Comparison of ENCODE assay signal across 7 cellular contexts in the genomic region with DNA sequence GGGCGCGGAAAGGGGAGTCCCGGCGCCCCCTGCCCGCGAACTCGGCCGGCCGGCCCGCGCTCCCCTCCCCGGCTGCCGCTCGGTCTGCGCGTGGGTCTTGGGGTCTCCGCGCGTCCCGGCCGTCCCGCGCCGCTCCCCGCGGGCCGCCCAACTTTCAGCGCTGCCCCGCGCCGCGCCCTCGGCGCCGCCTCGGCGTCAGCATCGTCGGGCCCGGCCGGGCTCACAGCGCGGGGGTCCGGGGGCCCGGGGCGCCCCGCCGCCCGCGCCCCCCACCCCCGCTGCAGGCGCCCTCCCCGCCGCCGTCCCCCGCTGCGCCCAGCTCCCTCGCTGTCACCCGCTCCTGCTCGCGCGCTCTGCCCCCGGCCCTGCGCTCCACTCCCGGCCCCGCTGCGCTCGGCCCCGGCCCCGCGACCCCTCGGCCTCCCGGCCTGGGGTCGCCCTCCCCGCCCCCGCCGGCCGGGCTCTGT. TPM values are rescaled to one million over a fixed set of nuclear protein-coding genes. Genes with fewer than 3 reads are reported as not detected.
DNase-seq lines count a peak whose midpoint lies in the region; ATAC-seq and TF ChIP-seq lines count a peak whose summit lies in the region.

A gene (minus strand): TSS at position 137 of the 467 bp plus-strand sequence. CDS start 27,067 bp downstream, outside the sequence.

- peak within 1 kb of the TSS; percentile 59 for H3K27ac ChIP-seq in temporal lobe (ENCODE audit: low read depth, low read length)

- no peak for TF ChIP-seq CTCF in brain (conservative IDR thresholded peaks at IDR 0.05)

- no peaks in the 10 kb centered on the region for H3K36me3 Mint-ChIP-seq in brain
- no peaks in the 10 kb centered on the region for H3K36me3 Mint-ChIP-seq in immature natural killer cell

- peaks cover 0 to 8% (median 2%) of the 10 kb centered on the region in 5 experiments for H3K9me3 Mint-ChIP-seq in brain
- H3K9me3 Mint-ChIP-seq in immature natural killer cell = no peaks in the 10 kb centered on the region

- H3K27ac Mint-ChIP-seq in brain = peak within 1 kb of the TSS in 4 of 5 experiments; percentile 79 to 99 (median 88)
- H3K27ac Mint-ChIP-seq in immature natural killer cell = no peak within 1 kb of the TSS

- H3K4me3 Mint-ChIP-seq in brain (peak within 1 kb of the TSS; percentile 84 to 90 (median 86)), immature natural killer cell (peak within 1 kb of the TSS; percentile 44 to 80 (median 75))

- no peak for ATAC-seq in GM21367 (IDR thresholded peaks at IDR 0.05; ENCODE audit: unreplicated experiment)

- H3K27me3 Mint-ChIP-seq in brain = peaks cover 20% of the 10 kb centered on the region
- H3K27me3 Mint-ChIP-seq in immature natural killer cell (ENCODE audit: low read depth in 3 of 3) = peaks cover 29 to 48% (median 38%) of the 10 kb centered on the region in 3 donors

- peak within 1 kb of the TSS; percentile 39 for H3K4me3 ChIP-seq in Jurkat, Clone E6-1 (ENCODE audit: low read length)

- H3K4me1 Mint-ChIP-seq in brain = peaks cover 73% of the 10 kb centered on the region
- peaks cover 0 to 12% of the 10 kb centered on the region in 2 donors for H3K4me1 Mint-ChIP-seq in immature natural killer cell

- no peak for DNase-seq in Jurkat, Clone E6-1 (ENCODE audit: low read depth, low spot score)
- no peak for DNase-seq in immature natural killer cell
- DNase-seq in CD1c-positive myeloid dendritic cell (ENCODE audit: extremely low spot score) = no peak
- no peak for DNase-seq in COLO668 (lab: John Stamatoyannopoulos, UW; ENCODE audit: unreplicated experiment)

RNA-seq across cellular contexts. Expression of the gene that starts here (rescaled TPM):
- 0.61 TPM for polyA plus RNA-seq in Jurkat, Clone E6-1 (2012; ENCODE audit: insufficient read depth, insufficient read length)
- polyA plus RNA-seq in brain (ENCODE audit: insufficient read depth, low read depth, low replicate concordance) (18.1 TPM), immature natural killer cell (not detected)
- total RNA-seq in temporal lobe = 6.6 TPM

Comparison
In these comparisons a context has a peak if more than half of its experiments do, and no peak if none do; other contexts are left out.
1. RNA of the gene that starts here (polyA plus RNA-seq): 18.1 TPM in brain (single experiment); not detected in immature natural killer cell; every median in the first group is over 10 times any median in the second.
2. H3K27ac Mint-ChIP-seq: peak in brain (4 of 5); none in immature natural killer cell (0 of 6).